ENCODE assay signal across 9 cellular contexts in genomic region chr2:135299656-135300244, GRCh38.
DNase-seq lines count a peak whose midpoint lies in the region; ATAC-seq lines count a peak whose summit lies in the region.
"Had no signal": no experiment of that assay in that cellular context is flagged by ENCODE, and none has a peak within 500 bp of the region (broad histone marks: within the 10 kb centered on the region; RNA-seq: fewer than 3 reads in every experiment).

No MANE protein-coding gene starts in this region.

- H2AK5ac ChIP-seq in mesendoderm (ENCODE audit: low read length), result no peak overlapping the region

- WGBS in mesendoderm (ENCODE audit: extremely low coverage, insufficient coverage, low lambda C conversion rate), result no CpG with 5 or more reads among the region's 1 CpG

- no peaks in the 10 kb centered on the region for H3K27me3 ChIP-seq in mesendoderm (ENCODE audit: insufficient read depth, low read length, poor library complexity)

- H3K4me1 ChIP-seq in mesendoderm (ENCODE audit: control insufficient read depth, low read depth, low read length), result no peaks in the 10 kb centered on the region

- no peak overlapping the region for H3K27ac ChIP-seq in mesendoderm (ENCODE audit: low read depth, low read length)

- no peak overlapping the region for H2BK120ac ChIP-seq in mesendoderm (ENCODE audit: low read depth, low read length)

- H3K4ac ChIP-seq in mesendoderm (ENCODE audit: low read depth, low read length), result no peak overlapping the region

- no peaks in the 10 kb centered on the region for H3K79me2 ChIP-seq in mesendoderm (ENCODE audit: control insufficient read depth, insufficient read depth, low read length)

- DNase-seq in COLO829 (ENCODE audit: low spot score) (peak; percentile 87), Kasumi-1 (lab: John Stamatoyannopoulos, UW) (peak; percentile 90 to 95), dermis blood vessel endothelial cell (peak; percentile 57), cortex of kidney (lab: John Stamatoyannopoulos, UW) (no peak), GM19238 (ENCODE audit: insufficient read length, low spot score) (no peak), mesendoderm (no peak), NCI-H345 (lab: John Stamatoyannopoulos, UW) (no peak)
- DNase-seq: CD4-positive, CD25-positive, alpha-beta regulatory T cell had no signal

- no peak overlapping the region for H3K4me2 ChIP-seq in mesendoderm (ENCODE audit: low read length)

- no peak overlapping the region for H4K8ac ChIP-seq in mesendoderm (ENCODE audit: low read depth, low read length)

- no peaks in the 10 kb centered on the region for H3K79me1 ChIP-seq in mesendoderm (ENCODE audit: low read length)

- no peak overlapping the region for H2BK15ac ChIP-seq in mesendoderm (replicated peaks; ENCODE audit: low read depth)

- no peak overlapping the region for H2BK5ac ChIP-seq in mesendoderm (ENCODE audit: low read length)

- H3K36me3 ChIP-seq in mesendoderm (ENCODE audit: control insufficient read depth, insufficient read depth, low read length), result no peaks in the 10 kb centered on the region

- no peak overlapping the region for H3K18ac ChIP-seq in mesendoderm (ENCODE audit: low read length)

- no peak overlapping the region for H3K4me3 ChIP-seq in mesendoderm (ENCODE audit: low read length)

- peak; percentile 81 for ATAC-seq in GM21526 (IDR thresholded peaks at IDR 0.05; ENCODE audit: low FRiP score, unreplicated experiment)

- H3K23ac ChIP-seq in mesendoderm (ENCODE audit: low read length), result no peak overlapping the region

- no peak overlapping the region for H4K5ac ChIP-seq in mesendoderm (ENCODE audit: low read length)

- no peak overlapping the region for H3K9ac ChIP-seq in mesendoderm (ENCODE audit: low read length)

- no peak overlapping the region for H3K56ac ChIP-seq in mesendoderm (ENCODE audit: low read length)

Comparison
In these comparisons a context has a peak if more than half of its experiments do, and no peak if none do; other contexts are left out.
1. DNase-seq: peak in COLO829 (single experiment), Kasumi-1 (2 of 2) and dermis blood vessel endothelial cell (single experiment); none in cortex of kidney (single experiment), GM19238 (single experiment), mesendoderm (single experiment) and NCI-H345 (single experiment).